Comparison of ENCODE assay signal across 15 cellular contexts in genomic region chr15:44720460-44721185, GRCh38. TPM values are rescaled to one million over a fixed set of nuclear protein-coding genes. Genes with fewer than 3 reads are reported as not detected.
DNase-seq lines count a peak whose midpoint lies in the region; ATAC-seq and TF ChIP-seq lines count a peak whose summit lies in the region.
"Had no signal": no experiment of that assay in that cellular context is flagged by ENCODE, and none has a peak within 500 bp of the region (broad histone marks: within the 10 kb centered on the region; RNA-seq: fewer than 3 reads in every experiment).

No MANE protein-coding gene starts in this region.

- no peak overlapping the region for H2AK5ac ChIP-seq in mesenchymal stem cell (ENCODE audit: low read length, severe bottlenecking)

- H3K4me2 ChIP-seq in KMS-11, result peak overlapping the region; percentile 62; the same call in 1 of the 2 replicates
- no peak overlapping the region for H3K4me2 ChIP-seq in mesenchymal stem cell (ENCODE audit: low read length, poor library complexity, severe bottlenecking)
- H3K4me2 ChIP-seq: A549, smooth muscle cell had no signal

- no peak overlapping the region for H2AFZ ChIP-seq in KMS-11 (ENCODE audit: low read depth)
- H2AFZ ChIP-seq in mesenchymal stem cell (ENCODE audit: low read depth, low read length), result no peak overlapping the region

- H3K79me1 ChIP-seq in mesenchymal stem cell (replicated peaks; ENCODE audit: low read length, poor library complexity, severe bottlenecking), result peaks cover 4% of the 10 kb centered on the region

- no peak overlapping the region for H3K23ac ChIP-seq in mesenchymal stem cell (ENCODE audit: low read length in 2 of 2)

- no peak overlapping the region for H4K91ac ChIP-seq in mesenchymal stem cell (ENCODE audit: low read length)

- H3K36me3 ChIP-seq in KMS-11 (ENCODE audit: insufficient read depth) (peaks cover 16% of the 10 kb centered on the region), mesenchymal stem cell (ENCODE audit: control insufficient read depth in 1 of 2, insufficient read depth in 2 of 2, low read depth in 1 of 2, low read length in 2 of 2) (peaks cover 7 to 41% of the 10 kb centered on the region in 2 experiments)

- H3K27ac ChIP-seq in KMS-11 (peak overlapping the region; percentile 47; the same call in 1 of the 2 replicates), mesenchymal stem cell (ENCODE audit: low read length, poor library complexity, severe bottlenecking) (no peak overlapping the region)
- H3K27ac ChIP-seq: A549 had no signal

- peaks cover 45% of the 10 kb centered on the region for H3K36me3 Mint-ChIP-seq in activated CD4-positive, alpha-beta T cell treated with anti-CD3 and anti-CD28 coated beads for 36 hours (ENCODE audit: low read depth)
- H3K36me3 Mint-ChIP-seq in activated T-helper 1 cell treated with anti-CD3 and anti-CD28 coated beads, Interleukin-12 subunit alpha, Interleukin-12 subunit beta, Interleukin-2, Interleukin-4 antibody, amounts not matched to agents 30 ng/mL and 10 ng/mL and 1 ng/mL, durations not matched to agents 14 hours and 24 hours and 36 hours (ENCODE audit: low read depth), result peaks cover 43% of the 10 kb centered on the region
- H3K36me3 Mint-ChIP-seq in natural killer cell, result peaks cover 39% of the 10 kb centered on the region

- H4K20me1 ChIP-seq in KMS-11 (ENCODE audit: insufficient read depth), result peaks cover 7% of the 10 kb centered on the region; the same call in 1 of the 2 replicates

- no peak overlapping the region for H2BK15ac ChIP-seq in mesenchymal stem cell (ENCODE audit: low read depth, poor library complexity, severe bottlenecking)

- WGBS in mesenchymal stem cell, result 96% methylated on average over 2 of the region's 4 CpGs

- no peak overlapping the region for H3K14ac ChIP-seq in mesenchymal stem cell (ENCODE audit: low read length in 2 of 2)

- CTCF ChIA-PET in activated CD4-positive, alpha-beta T cell treated with anti-CD3 and anti-CD28 coated beads for 36 hours (lab: Charles Lee), result interaction anchor here (1.0 to 17.3 kb wide), 4 partner anchors 8 to 57 kb away, joined by 4 to 209 read pairs (median 59); partner anchors contain the start of genes SPG11 and TRIM69

- no peak overlapping the region for H3K18ac ChIP-seq in mesenchymal stem cell (ENCODE audit: low read depth in 1 of 2, low read length in 2 of 2)

- intact Hi-C loops in activated CD4-positive, alpha-beta T cell treated with anti-CD3 and anti-CD28 coated beads for 36 hours (cut with DNase I, micrococcal nuclease), result no loop called here
- intact Hi-C loops in activated T-helper 1 cell treated with anti-CD3 and anti-CD28 coated beads, Interleukin-12 subunit alpha, Interleukin-12 subunit beta, Interleukin-2, Interleukin-4 antibody, amounts not matched to agents 30 ng/mL and 10 ng/mL and 1 ng/mL, durations not matched to agents 14 hours and 24 hours and 36 hours (cut with micrococcal nuclease), result no loop called here
- intact Hi-C loops in natural killer cell (cut with micrococcal nuclease), result no loop called here

- H3K27me3 ChIP-seq in KMS-11 (ENCODE audit: insufficient read depth, low read depth) (no peaks in the 10 kb centered on the region), mesenchymal stem cell (ENCODE audit: control insufficient read depth in 1 of 2, insufficient read depth in 1 of 2, low read length in 2 of 2) (no peaks in the 10 kb centered on the region)
- H3K27me3 ChIP-seq: vagina had no signal

- TF ChIP-seq CTCF in KMS-11 (conservative IDR thresholded peaks at IDR 0.05; ENCODE audit: low read depth, low read length), result no peak
- TF ChIP-seq CTCF in natural killer cell (IDR thresholded peaks at IDR 0.05), result no peak

- H2BK12ac ChIP-seq in mesenchymal stem cell (ENCODE audit: low read length in 2 of 2), result no peak overlapping the region

- peaks cover 88% of the 10 kb centered on the region for H3K4me1 Mint-ChIP-seq in activated CD4-positive, alpha-beta T cell treated with anti-CD3 and anti-CD28 coated beads for 36 hours
- peaks cover 91% of the 10 kb centered on the region for H3K4me1 Mint-ChIP-seq in activated T-helper 1 cell treated with anti-CD3 and anti-CD28 coated beads, Interleukin-12 subunit alpha, Interleukin-12 subunit beta, Interleukin-2, Interleukin-4 antibody, amounts not matched to agents 30 ng/mL and 10 ng/mL and 1 ng/mL, durations not matched to agents 14 hours and 24 hours and 36 hours (ENCODE audit: low read depth)
- H3K4me1 Mint-ChIP-seq in natural killer cell, result peaks cover 82 to 89% of the 10 kb centered on the region in 2 donors

- no peak overlapping the region for H2BK120ac ChIP-seq in mesenchymal stem cell (ENCODE audit: low read depth, low read length)

- H3K4me1 ChIP-seq in KMS-11 (ENCODE audit: low read depth, poor library complexity, severe bottlenecking) (peaks cover 89% of the 10 kb centered on the region), mesenchymal stem cell (ENCODE audit: control insufficient read depth, insufficient read depth, low read depth, low read length) (no peaks in the 10 kb centered on the region)
- H3K4me1 ChIP-seq: A549 had no signal

- no peak overlapping the region for H4K8ac ChIP-seq in mesenchymal stem cell (ENCODE audit: low read length)

- no peak overlapping the region for H3K4me3 ChIP-seq in KMS-11 (IDR thresholded peaks at IDR 0.05; ENCODE audit: insufficient read depth, low read depth, low read length)
- no peak overlapping the region for H3K4me3 ChIP-seq in mesenchymal stem cell (ENCODE audit: insufficient read depth in 1 of 2, low read depth in 1 of 2, low read length in 2 of 2)
- H3K4me3 ChIP-seq: A549, smooth muscle cell, vagina had no signal

- H3K9me3 ChIP-seq in mesenchymal stem cell (ENCODE audit: control insufficient read depth, low read length), result no peaks in the 10 kb centered on the region
- H3K9me3 ChIP-seq: A549, vagina had no signal

- H3K79me2 ChIP-seq in KMS-11 (ENCODE audit: insufficient read depth, low read depth), result peaks cover 13% of the 10 kb centered on the region; the same call in 1 of the 2 replicates

- no peak overlapping the region for H2BK5ac ChIP-seq in mesenchymal stem cell (ENCODE audit: low read depth, low read length, poor library complexity, severe bottlenecking)

- H3K9me3 Mint-ChIP-seq in activated CD4-positive, alpha-beta T cell treated with anti-CD3 and anti-CD28 coated beads for 36 hours (ENCODE audit: low read depth), result no peaks in the 10 kb centered on the region
- H3K9me3 Mint-ChIP-seq in activated T-helper 1 cell treated with anti-CD3 and anti-CD28 coated beads, Interleukin-12 subunit alpha, Interleukin-12 subunit beta, Interleukin-2, Interleukin-4 antibody, amounts not matched to agents 30 ng/mL and 10 ng/mL and 1 ng/mL, durations not matched to agents 14 hours and 24 hours and 36 hours, result no peaks in the 10 kb centered on the region
- no peaks in the 10 kb centered on the region for H3K9me3 Mint-ChIP-seq in natural killer cell

- peak overlapping the region; percentile 96 for H3K4me3 Mint-ChIP-seq in activated CD4-positive, alpha-beta T cell treated with anti-CD3 and anti-CD28 coated beads for 36 hours
- H3K4me3 Mint-ChIP-seq in activated T-helper 1 cell treated with anti-CD3 and anti-CD28 coated beads, Interleukin-12 subunit alpha, Interleukin-12 subunit beta, Interleukin-2, Interleukin-4 antibody, amounts not matched to agents 30 ng/mL and 10 ng/mL and 1 ng/mL, durations not matched to agents 14 hours and 24 hours and 36 hours, result peak overlapping the region; percentile 16
- peak overlapping the region; percentile 80 for H3K4me3 Mint-ChIP-seq in natural killer cell

- no peak overlapping the region for H3K9ac ChIP-seq in KMS-11
- no peak overlapping the region for H3K9ac ChIP-seq in mesenchymal stem cell (ENCODE audit: low read length)

- H3K27ac Mint-ChIP-seq in activated CD4-positive, alpha-beta T cell treated with anti-CD3 and anti-CD28 coated beads for 36 hours, result peak overlapping the region; percentile 98
- peak overlapping the region; percentile 98 for H3K27ac Mint-ChIP-seq in activated T-helper 1 cell treated with anti-CD3 and anti-CD28 coated beads, Interleukin-12 subunit alpha, Interleukin-12 subunit beta, Interleukin-2, Interleukin-4 antibody, amounts not matched to agents 30 ng/mL and 10 ng/mL and 1 ng/mL, durations not matched to agents 14 hours and 24 hours and 36 hours
- peak overlapping the region; percentile 92 to 100 for H3K27ac Mint-ChIP-seq in natural killer cell

- no peak overlapping the region for H3K4ac ChIP-seq in mesenchymal stem cell (ENCODE audit: low read depth in 1 of 2, low read length in 2 of 2)

- POLR2A ChIA-PET in activated CD4-positive, alpha-beta T cell treated with anti-CD3 and anti-CD28 coated beads for 36 hours (lab: Charles Lee), result interaction anchor here (3.8 to 13.9 kb wide), 3 partner anchors 9 to 56 kb away, joined by 33 to 474 read pairs (median 274); partner anchors contain the start of genes B2M, PATL2, SPG11 and TRIM69

- DNase-seq in activated CD4-positive, alpha-beta T cell treated with anti-CD3 and anti-CD28 coated beads for 36 hours, result peak; percentile 51
- DNase-seq in activated CD4-positive, alpha-beta T cell treated with anti-CD3 and anti-CD28 coated beads, Interleukin-2, amount 50 U/mL, for 1 hour, result no peak
- DNase-seq in activated T-helper 1 cell treated with anti-CD3 and anti-CD28 coated beads, Interleukin-12 subunit alpha, Interleukin-12 subunit beta, Interleukin-2, Interleukin-4 antibody, amounts not matched to agents 30 ng/mL and 10 ng/mL and 1 ng/mL, durations not matched to agents 14 hours and 24 hours and 36 hours (ENCODE audit: low spot score), result no peak
- DNase-seq in natural killer cell, result no peak
- no peak for DNase-seq in NCI-H226
- no peak for DNase-seq in mesenchymal stem cell
- DNase-seq: DMS79 treated with DMSO at 0.1 percent for 48 hours; effector CD4-positive, alpha-beta T cell; NCI-H1436; occipital lobe had no signal

- ATAC-seq in activated CD4-positive, alpha-beta T cell treated with anti-CD3 and anti-CD28 coated beads for 36 hours, result peak; percentile 4
- ATAC-seq in natural killer cell, result peak in 2 of 3 donors; percentile 5 to 7
- ATAC-seq in HG03439 (IDR thresholded peaks at IDR 0.05; ENCODE audit: unreplicated experiment), result no peak

- H3K27me3 Mint-ChIP-seq in activated CD4-positive, alpha-beta T cell treated with anti-CD3 and anti-CD28 coated beads for 36 hours, result no peaks in the 10 kb centered on the region
- no peaks in the 10 kb centered on the region for H3K27me3 Mint-ChIP-seq in activated T-helper 1 cell treated with anti-CD3 and anti-CD28 coated beads, Interleukin-12 subunit alpha, Interleukin-12 subunit beta, Interleukin-2, Interleukin-4 antibody, amounts not matched to agents 30 ng/mL and 10 ng/mL and 1 ng/mL, durations not matched to agents 14 hours and 24 hours and 36 hours (ENCODE audit: insufficient read depth)
- no peaks in the 10 kb centered on the region for H3K27me3 Mint-ChIP-seq in natural killer cell (ENCODE audit: low read depth in 2 of 2)

RNA-seq across cellular contexts. Expression of gene B2M, which starts 9.3 kb away (rescaled TPM):
- 1,000 to 10,000 TPM; 5,181 to 7,416 TPM for total RNA-seq in activated CD4-positive, alpha-beta T cell treated with anti-CD3 and anti-CD28 coated beads for 36 hours
- total RNA-seq in activated T-helper 1 cell treated with anti-CD3 and anti-CD28 coated beads, Interleukin-12 subunit alpha, Interleukin-12 subunit beta, Interleukin-2, Interleukin-4 antibody, amounts not matched to agents 30 ng/mL and 10 ng/mL and 1 ng/mL, durations not matched to agents 14 hours and 24 hours and 36 hours, result 4,313 and 4,559 TPM in 2 replicates
- 1,000 to 10,000 TPM; 7,484 to 8,893 (median 7,665) TPM for total RNA-seq in natural killer cell
- polyA plus RNA-seq in mesenchymal stem cell (2013, experiment 1 of 2), result 2,564 TPM
- 2,876 TPM for polyA plus RNA-seq in mesenchymal stem cell (2013, experiment 2 of 2)

RNA-seq across cellular contexts. Expression of gene PATL2, which starts 9.5 kb away (rescaled TPM):
- 10 to 100 TPM; 11.2 to 14.1 TPM for total RNA-seq in activated CD4-positive, alpha-beta T cell treated with anti-CD3 and anti-CD28 coated beads for 36 hours
- 11.1 and 11.5 TPM in 2 replicates for total RNA-seq in activated T-helper 1 cell treated with anti-CD3 and anti-CD28 coated beads, Interleukin-12 subunit alpha, Interleukin-12 subunit beta, Interleukin-2, Interleukin-4 antibody, amounts not matched to agents 30 ng/mL and 10 ng/mL and 1 ng/mL, durations not matched to agents 14 hours and 24 hours and 36 hours
- 100 to 1,000 TPM; 101 to 145 (median 112) TPM for total RNA-seq in natural killer cell
- 0.17 TPM for polyA plus RNA-seq in mesenchymal stem cell (2013, experiment 1 of 2)
- 0.48 TPM for polyA plus RNA-seq in mesenchymal stem cell (2013, experiment 2 of 2)
- total RNA-seq: smooth muscle cell, vagina had no signal
- polyA plus RNA-seq: smooth muscle cell had no signal

RNA-seq across cellular contexts. Expression of gene TRIM69, which starts 15.7 kb away (rescaled TPM):
- 10 to 100 TPM; 65.8 to 67.9 TPM for total RNA-seq in activated CD4-positive, alpha-beta T cell treated with anti-CD3 and anti-CD28 coated beads for 36 hours
- 43.8 and 46.4 TPM in 2 replicates for total RNA-seq in activated T-helper 1 cell treated with anti-CD3 and anti-CD28 coated beads, Interleukin-12 subunit alpha, Interleukin-12 subunit beta, Interleukin-2, Interleukin-4 antibody, amounts not matched to agents 30 ng/mL and 10 ng/mL and 1 ng/mL, durations not matched to agents 14 hours and 24 hours and 36 hours
- 10 to 100 TPM; 14.2 to 20.1 (median 16.3) TPM for total RNA-seq in natural killer cell
- 7.6 TPM for polyA plus RNA-seq in mesenchymal stem cell (2013, experiment 1 of 2)
- polyA plus RNA-seq in mesenchymal stem cell (2013, experiment 2 of 2), result 7.0 TPM

RNA-seq across cellular contexts. Expression of gene SPG11, which starts 57.2 kb away (rescaled TPM):
- 10 to 100 TPM; 76.2 to 88.7 TPM for total RNA-seq in activated CD4-positive, alpha-beta T cell treated with anti-CD3 and anti-CD28 coated beads for 36 hours
- 65.2 and 70.4 TPM in 2 replicates for total RNA-seq in activated T-helper 1 cell treated with anti-CD3 and anti-CD28 coated beads, Interleukin-12 subunit alpha, Interleukin-12 subunit beta, Interleukin-2, Interleukin-4 antibody, amounts not matched to agents 30 ng/mL and 10 ng/mL and 1 ng/mL, durations not matched to agents 14 hours and 24 hours and 36 hours
- 100 to 1,000 TPM; 123 to 154 (median 153) TPM for total RNA-seq in natural killer cell
- polyA plus RNA-seq in mesenchymal stem cell (2013, experiment 1 of 2), result 17.0 TPM
- polyA plus RNA-seq in mesenchymal stem cell (2013, experiment 2 of 2), result 14.2 TPM

Comparison
In these comparisons a context has a peak if more than half of its experiments do, and no peak if none do; other contexts are left out.
1. H3K4me3 Mint-ChIP-seq: peak in every context shown above with its lines; median percentile 96 in activated CD4-positive, alpha-beta T cell treated with anti-CD3 and anti-CD28 coated beads for 36 hours; 80 in natural killer cell; 16 in activated T-helper 1 cell treated with anti-CD3 and anti-CD28 coated beads, Interleukin-12 subunit alpha, Interleukin-12 subunit beta, Interleukin-2, Interleukin-4 antibody, amounts not matched to agents 30 ng/mL and 10 ng/mL and 1 ng/mL, durations not matched to agents 14 hours and 24 hours and 36 hours.